Comparison of ENCODE assay signal across 1 cellular context in genomic region chr6:163419413-163420314, GRCh38.
TF ChIP-seq lines count a peak whose summit lies in the region.

No MANE protein-coding gene starts in this region.

TF ChIP-seq in GM23338, 12 proteins besides CTCF, POLR2A, EP300 and RAD21 (continued from another document):
- TF ChIP-seq, protein P1, sequence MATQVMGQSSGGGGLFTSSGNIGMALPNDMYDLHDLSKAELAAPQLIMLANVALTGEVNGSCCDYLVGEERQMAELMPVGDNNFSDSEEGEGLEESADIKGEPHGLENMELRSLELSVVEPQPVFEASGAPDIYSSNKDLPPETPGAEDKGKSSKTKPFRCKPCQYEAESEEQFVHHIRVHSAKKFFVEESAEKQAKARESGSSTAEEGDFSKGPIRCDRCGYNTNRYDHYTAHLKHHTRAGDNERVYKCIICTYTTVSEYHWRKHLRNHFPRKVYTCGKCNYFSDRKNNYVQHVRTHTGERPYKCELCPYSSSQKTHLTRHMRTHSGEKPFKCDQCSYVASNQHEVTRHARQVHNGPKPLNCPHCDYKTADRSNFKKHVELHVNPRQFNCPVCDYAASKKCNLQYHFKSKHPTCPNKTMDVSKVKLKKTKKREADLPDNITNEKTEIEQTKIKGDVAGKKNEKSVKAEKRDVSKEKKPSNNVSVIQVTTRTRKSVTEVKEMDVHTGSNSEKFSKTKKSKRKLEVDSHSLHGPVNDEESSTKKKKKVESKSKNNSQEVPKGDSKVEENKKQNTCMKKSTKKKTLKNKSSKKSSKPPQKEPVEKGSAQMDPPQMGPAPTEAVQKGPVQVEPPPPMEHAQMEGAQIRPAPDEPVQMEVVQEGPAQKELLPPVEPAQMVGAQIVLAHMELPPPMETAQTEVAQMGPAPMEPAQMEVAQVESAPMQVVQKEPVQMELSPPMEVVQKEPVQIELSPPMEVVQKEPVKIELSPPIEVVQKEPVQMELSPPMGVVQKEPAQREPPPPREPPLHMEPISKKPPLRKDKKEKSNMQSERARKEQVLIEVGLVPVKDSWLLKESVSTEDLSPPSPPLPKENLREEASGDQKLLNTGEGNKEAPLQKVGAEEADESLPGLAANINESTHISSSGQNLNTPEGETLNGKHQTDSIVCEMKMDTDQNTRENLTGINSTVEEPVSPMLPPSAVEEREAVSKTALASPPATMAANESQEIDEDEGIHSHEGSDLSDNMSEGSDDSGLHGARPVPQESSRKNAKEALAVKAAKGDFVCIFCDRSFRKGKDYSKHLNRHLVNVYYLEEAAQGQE (IDR thresholded peaks at IDR 0.05; ENCODE audit: unreplicated experiment): no peak
- no peak for TF ChIP-seq ZNF114 (CRISPR knock-in tag; IDR thresholded peaks at IDR 0.05)
